In genomic region chr9:137423001-137423809, GRCh38 we compare ENCODE assay signal across 8 cellular contexts. TPM values are rescaled to one million over a fixed set of nuclear protein-coding genes. Genes with fewer than 3 reads are reported as not detected.
DNase-seq lines count a peak whose midpoint lies in the region; ATAC-seq and TF ChIP-seq lines count a peak whose summit lies in the region.

A gene with protein sequence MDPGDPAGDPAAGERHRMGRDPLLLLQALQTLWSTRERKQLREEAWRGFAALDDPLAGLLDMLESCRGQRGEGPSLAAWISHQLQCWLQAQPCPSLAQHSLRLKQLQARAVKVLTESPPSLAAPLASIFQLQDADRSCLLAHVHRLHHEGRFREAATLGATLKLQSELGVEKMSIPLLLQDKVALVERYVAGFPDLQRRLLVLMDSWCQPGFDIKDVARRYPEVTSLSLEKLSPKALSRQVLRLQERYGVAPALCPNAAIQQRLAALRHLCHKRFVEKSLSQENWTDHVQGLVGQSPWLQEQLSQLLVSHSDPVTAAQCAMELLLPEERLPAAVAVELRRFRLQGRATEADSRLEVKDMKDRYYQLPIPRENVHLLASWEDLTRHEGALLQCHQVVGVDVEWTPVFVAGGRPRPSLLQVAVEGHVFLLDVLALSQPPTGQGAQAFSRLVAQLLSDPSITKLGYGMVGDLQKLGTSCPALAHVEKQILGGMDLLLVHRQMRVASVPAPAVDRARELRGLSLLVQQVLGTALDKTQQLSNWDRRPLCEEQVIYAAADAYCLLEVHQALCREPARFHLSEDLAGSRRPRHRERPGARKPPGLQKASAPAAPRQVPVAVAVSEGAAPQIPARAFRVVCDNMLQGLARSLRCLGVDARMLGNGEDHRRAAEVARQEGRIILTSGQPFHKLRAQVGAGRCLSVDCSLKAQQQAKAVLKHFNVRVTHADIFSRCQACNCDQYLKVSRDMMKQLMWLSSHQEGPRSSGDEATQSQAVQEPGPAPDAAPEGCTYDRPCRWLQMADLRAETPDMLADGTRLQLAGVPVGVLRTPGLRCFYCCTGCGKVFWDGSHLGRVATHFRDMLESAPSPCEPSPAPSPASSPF (minus strand): TSS chr9:137423162. CDS start chr9:137395357, 27,805 bp downstream.
NOXA1 (plus strand) TSS chr9:137423393; CDS start chr9:137423530, 137 bp downstream.

- WGBS in esophagus muscularis mucosa, result no CpG with 5 or more reads among the region's 108 CpGs

- H3K27ac ChIP-seq in esophagus muscularis mucosa (replicated peaks in 1 of 4), result peak within 1 kb of the TSS; percentile 69 to 80 (median 78)

- no peaks in the 10 kb centered on the region for H3K36me3 ChIP-seq in esophagus muscularis mucosa

- H3K4me1 Mint-ChIP-seq in activated T-cell treated with anti-CD3 and anti-CD28 coated beads, Interleukin-2, amount 50 U/mL, for 24 hours (ENCODE audit: low read depth), result peaks cover 19% of the 10 kb centered on the region

- peak; percentile 71 to 88 (median 88) for TF ChIP-seq CTCF in esophagus muscularis mucosa (IDR thresholded peaks at IDR 0.05)

- TF ChIP-seq POLR2A in esophagus muscularis mucosa (IDR thresholded peaks at IDR 0.05; ENCODE audit: low read depth), result no peak

- peak; percentile 59 for DNase-seq in DMS114 treated with DMSO at 0.1 percent for 48 hours (lab: John Stamatoyannopoulos, UW; ENCODE audit: unreplicated experiment)
- peak; percentile 89 for DNase-seq in HuH-7 (ENCODE audit: low spot score)
- DNase-seq in OCI-M2 (lab: John Stamatoyannopoulos, UW; ENCODE audit: unreplicated experiment), result peak; percentile 30
- DNase-seq in activated T-cell treated with anti-CD3 and anti-CD28 coated beads, Interleukin-2, amount 50 U/mL, for 24 hours, result peak; percentile 98
- DNase-seq in esophagus muscularis mucosa (ENCODE audit: extremely low spot score), result peak; percentile 96
- peak; percentile 92 for DNase-seq in myocyte (ENCODE audit: low read depth)
- DNase-seq in stimulated activated CD8-positive, alpha-beta memory T cell treated with anti-CD3 and anti-CD28 coated beads, Interleukin-7, amount 100 ng/mL, for 24 hours (ENCODE audit: low read depth), result peak; percentile 88

- no peaks in the 10 kb centered on the region for H3K27me3 Mint-ChIP-seq in activated T-cell treated with anti-CD3 and anti-CD28 coated beads, Interleukin-2, amount 50 U/mL, for 24 hours

- peaks cover 14% of the 10 kb centered on the region for H3K36me3 Mint-ChIP-seq in activated T-cell treated with anti-CD3 and anti-CD28 coated beads, Interleukin-2, amount 50 U/mL, for 24 hours (ENCODE audit: low read depth)

- no peaks in the 10 kb centered on the region for H3K27me3 ChIP-seq in esophagus muscularis mucosa

- peaks cover 20 to 37% (median 30%) of the 10 kb centered on the region in 4 donors for H3K4me1 ChIP-seq in esophagus muscularis mucosa

- no peaks in the 10 kb centered on the region for H3K9me3 ChIP-seq in esophagus muscularis mucosa

- H3K4me3 ChIP-seq in esophagus muscularis mucosa, result peak within 1 kb of the TSS; percentile 79 to 100 (median 96)

- no peak for TF ChIP-seq EP300 in esophagus muscularis mucosa (IDR thresholded peaks at IDR 0.05)

- intact Hi-C loops in esophagus muscularis mucosa (cut with DNase I), result loop anchor here (10.0 kb wide), 1 partner anchor 102 kb away; no protein-coding TSS in a partner anchor

- H3K4me3 Mint-ChIP-seq in activated T-cell treated with anti-CD3 and anti-CD28 coated beads, Interleukin-2, amount 50 U/mL, for 24 hours, result peak within 1 kb of the TSS; percentile 86

- H3K27ac Mint-ChIP-seq in activated T-cell treated with anti-CD3 and anti-CD28 coated beads, Interleukin-2, amount 50 U/mL, for 24 hours, result peak within 1 kb of the TSS; percentile 70

- ATAC-seq in GM21526 (IDR thresholded peaks at IDR 0.05; ENCODE audit: low FRiP score, unreplicated experiment), result peak; percentile 70

- H3K9me3 Mint-ChIP-seq in activated T-cell treated with anti-CD3 and anti-CD28 coated beads, Interleukin-2, amount 50 U/mL, for 24 hours, result no peaks in the 10 kb centered on the region

RNA-seq across cellular contexts. Expression of the first gene that starts in this region (rescaled TPM):
- total RNA-seq in esophagus muscularis mucosa, result 10 to 100 TPM in 3 of 4 donors, 1 to 10 TPM in 1; 8.3 to 22.3 (median 14.2) TPM
- 12.5 and 15.3 TPM in 2 replicates for total RNA-seq in myocyte
- polyA plus RNA-seq in myocyte (2012), result 12.5 TPM

RNA-seq across cellular contexts. Expression of gene NOXA1, which starts in this region (rescaled TPM):
- 1 to 10 TPM; 2.1 to 4.0 (median 3.0) TPM for total RNA-seq in esophagus muscularis mucosa
- 1.2 and 3.1 TPM in 2 replicates for total RNA-seq in myocyte
- polyA plus RNA-seq in myocyte (2012), result 1.6 TPM

Comparison
In these comparisons a context has a peak if more than half of its experiments do, and no peak if none do; other contexts are left out.
1. Peak in every context shown above with its lines: DNase-seq, ATAC-seq, H3K4me3 ChIP-seq and H3K27ac ChIP-seq.
2. DNase-seq: peak in every context shown above with its lines; median percentile 98 in activated T-cell treated with anti-CD3 and anti-CD28 coated beads, Interleukin-2, amount 50 U/mL, for 24 hours; 96 in esophagus muscularis mucosa; 92 in myocyte; 89 in HuH-7; 88 in stimulated activated CD8-positive, alpha-beta memory T cell treated with anti-CD3 and anti-CD28 coated beads, Interleukin-7, amount 100 ng/mL, for 24 hours; 59 in DMS114 treated with DMSO at 0.1 percent for 48 hours; 30 in OCI-M2.